25 cellular contexts compared by ENCODE assay signal in the genomic region with DNA sequence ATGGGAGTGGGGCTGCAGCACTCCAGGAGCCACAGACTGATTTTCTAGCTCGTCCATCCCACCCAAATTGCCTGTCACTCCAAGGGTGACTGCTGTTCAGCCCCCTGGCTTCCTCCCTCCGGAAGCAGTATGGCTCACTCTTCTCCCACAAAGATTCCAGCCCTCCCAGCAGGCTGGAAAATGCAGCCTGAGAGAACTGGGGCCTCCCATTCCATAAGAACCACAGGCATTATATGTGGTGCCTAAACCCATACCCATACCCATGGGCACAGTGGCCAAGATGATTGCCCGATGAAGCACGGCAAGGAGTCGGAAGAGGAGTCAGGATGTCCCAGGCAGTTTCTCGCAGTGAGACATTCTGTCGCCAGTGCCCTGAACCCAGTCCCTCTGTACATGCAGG. TPM values are rescaled to one million over a fixed set of nuclear protein-coding genes. Genes with fewer than 3 reads are reported as not detected.
DNase-seq lines count a peak whose midpoint lies in the region; ATAC-seq and TF ChIP-seq lines count a peak whose summit lies in the region.
"Had no signal": no experiment of that assay in that cellular context is flagged by ENCODE, and none has a peak within 500 bp of the region (broad histone marks: within the 10 kb centered on the region; RNA-seq: fewer than 3 reads in every experiment).

No MANE protein-coding gene starts in this region.

- H3K4me1 Mint-ChIP-seq in Caco-2 (ENCODE audit: low read depth, unreplicated experiment) (peaks cover 45% of the 10 kb centered on the region), endothelial cell (ENCODE audit: unreplicated experiment) (peaks cover 25% of the 10 kb centered on the region)
- H3K4me1 Mint-ChIP-seq: H9 had no signal

- POLR2A ChIA-PET in Caco-2 (lab: Charles Lee), result no interaction called here
- POLR2A ChIA-PET in PC-9 (lab: Charles Lee; ENCODE audit: unreplicated experiment), result interaction anchor here (0.7 kb wide), 1 partner anchor 40 kb away, joined by 3 read pairs; no protein-coding TSS in a partner anchor

- no peak for ATAC-seq in HG03354 (IDR thresholded peaks at IDR 0.05; ENCODE audit: poor library complexity, severe bottlenecking, unreplicated experiment)
- ATAC-seq in HG03571 (IDR thresholded peaks at IDR 0.05; ENCODE audit: unreplicated experiment), result no peak
- ATAC-seq: CD8-positive, alpha-beta T cell had no signal

- DNase-seq in Caco-2 (no peak), endothelial cell (ENCODE audit: low spot score) (no peak), sigmoid colon (peak; percentile 48), SIG-M5 (lab: John Stamatoyannopoulos, UW) (no peak), PC-9 (no peak)
- DNase-seq: BE2C; Calu3; CD8-positive, alpha-beta T cell; GM23248; H9; KBM-7; MM.1S; NCI-H1092; NCI-H1436; NCI-H187 treated with DMSO at 0.1 percent for 48 hours; NCI-H2107; NCI-H446 treated with DMSO at 0.1 percent for 48 hours; NCI-H69; SJCRH30 had no signal

- H3K4me1 ChIP-seq in BLaER1 (peaks cover 76% of the 10 kb centered on the region), Caco-2 (peaks cover 77% of the 10 kb centered on the region), sigmoid colon (no peaks in the 10 kb centered on the region), PC-9 (replicated peaks; ENCODE audit: insufficient read depth) (peaks cover 47% of the 10 kb centered on the region)
- H3K4me1 ChIP-seq: BE2C had no signal

- peak overlapping the region; percentile 91 for H3K4me2 ChIP-seq in BLaER1
- no peak overlapping the region for H3K4me2 ChIP-seq in PC-9

- no peak for TF ChIP-seq EP300 in sigmoid colon (IDR thresholded peaks at IDR 0.05)

- 94 to 96% methylated on average over 7 of the region's 7 CpGs for WGBS in sigmoid colon, 2 donors

- H3K36me3 ChIP-seq in BLaER1, result peaks cover 4% of the 10 kb centered on the region; the same call in 1 of the 2 replicates
- H3K36me3 ChIP-seq in Caco-2 (ENCODE audit: control insufficient read depth, insufficient read depth, low read length), result 0 out of 2 replicates have a peak, but pooled peaks cover 1% of the 10 kb centered on the region
- peaks cover 0 to 47% (median 12%) of the 10 kb centered on the region in 4 donors for H3K36me3 ChIP-seq in sigmoid colon
- H3K36me3 ChIP-seq in PC-9 (ENCODE audit: low read depth), result peaks cover 6% of the 10 kb centered on the region; the same call in 1 of the 2 replicates
- H3K36me3 ChIP-seq: BE2C, SJCRH30 had no signal

- H3K36me3 Mint-ChIP-seq in Caco-2 (ENCODE audit: insufficient read depth, unreplicated experiment) (peaks cover 54% of the 10 kb centered on the region), endothelial cell (ENCODE audit: low read depth, unreplicated experiment) (peaks cover 27% of the 10 kb centered on the region)
- H3K36me3 Mint-ChIP-seq: CD8-positive, alpha-beta T cell had no signal

- intact Hi-C loops in Caco-2 (cut with micrococcal nuclease; ENCODE audit: unreplicated experiment), result no loop called here
- intact Hi-C loops in sigmoid colon (cut with DNase I), result no loop called here
- intact Hi-C loops in PC-9 (cut with micrococcal nuclease; ENCODE audit: unreplicated experiment), result no loop called here

- peak overlapping the region; percentile 65; the same call in 1 of the 2 replicates for H3K9ac ChIP-seq in BLaER1
- H3K9ac ChIP-seq: GM23248 had no signal

- H3K4me3 Mint-ChIP-seq in Caco-2 (ENCODE audit: unreplicated experiment) (no peak overlapping the region), endothelial cell (ENCODE audit: unreplicated experiment) (peak overlapping the region; percentile 5)
- H3K4me3 Mint-ChIP-seq: CD8-positive, alpha-beta T cell; H9 had no signal

- H3F3A ChIP-seq in PC-9 (ENCODE audit: insufficient read depth, low read depth), result peaks cover 9% of the 10 kb centered on the region; the same call in 1 of the 2 replicates

- CTCF ChIA-PET in Caco-2 (lab: Charles Lee), result interaction anchor here (1.0 to 2.6 kb wide), 2 partner anchors 10 to 11 kb away, joined by 4 to 13 read pairs; no protein-coding TSS in a partner anchor
- CTCF ChIA-PET in PC-9 (lab: Charles Lee), result interaction anchor here (0.6 kb wide), 1 partner anchor 129 kb away, joined by 3 read pairs; no protein-coding TSS in a partner anchor

- BruUV-seq in Caco-2 (replicated peaks; lab: Mats Ljungman, UMichigan), result no TSS peak
- no TSS peak for BruUV-seq in PC-9 (replicated peaks; lab: Mats Ljungman, UMichigan)

- no peak for TF ChIP-seq POLR2A in sigmoid colon (IDR thresholded peaks at IDR 0.05)

- peak overlapping the region; percentile 84 for H3K27ac ChIP-seq in BLaER1
- H3K27ac ChIP-seq in sigmoid colon, result no peak overlapping the region
- no peak overlapping the region for H3K27ac ChIP-seq in PC-9
- H3K27ac ChIP-seq: GM23248, HL-60, SJCRH30 had no signal

- peak overlapping the region; percentile 38 for H3K4me3 ChIP-seq in BLaER1
- H3K4me3 ChIP-seq in Caco-2 (ENCODE audit: low read depth, low read length), result no peak overlapping the region
- H3K4me3 ChIP-seq in sigmoid colon, result no peak overlapping the region
- no peak overlapping the region for H3K4me3 ChIP-seq in PC-9
- H3K4me3 ChIP-seq: GM23248, SJCRH30 had no signal

- TF ChIP-seq CTCF in Caco-2 (IDR thresholded peaks at IDR 0.05; ENCODE audit: insufficient read depth in 1 of 2, low read depth in 1 of 2, low read length in 1 of 2, severe bottlenecking in 1 of 2, unreplicated experiment in 1 of 2) (no peak), endothelial cell (IDR thresholded peaks at IDR 0.05; ENCODE audit: unreplicated experiment) (no peak), sigmoid colon (IDR thresholded peaks at IDR 0.05) (no peak), PC-9 (conservative IDR thresholded peaks at IDR 0.05) (no peak)

- no peaks in the 10 kb centered on the region for H3K9me2 ChIP-seq in PC-9 (ENCODE audit: insufficient read depth)

- H4K20me1 ChIP-seq in BLaER1 (no peaks in the 10 kb centered on the region), PC-9 (ENCODE audit: insufficient read depth) (no peaks in the 10 kb centered on the region)

- H3K27me3 Mint-ChIP-seq in Caco-2 (ENCODE audit: insufficient read depth, unreplicated experiment), result no peaks in the 10 kb centered on the region
- H3K27me3 Mint-ChIP-seq in endothelial cell (ENCODE audit: unreplicated experiment), result peaks cover 2% of the 10 kb centered on the region

- H3K9me3 Mint-ChIP-seq in Caco-2 (ENCODE audit: unreplicated experiment), result no peaks in the 10 kb centered on the region
- H3K9me3 Mint-ChIP-seq in endothelial cell (ENCODE audit: unreplicated experiment), result no peaks in the 10 kb centered on the region
- H3K9me3 Mint-ChIP-seq: CD8-positive, alpha-beta T cell; H9 had no signal

- no peaks in the 10 kb centered on the region for H3K79me2 ChIP-seq in PC-9 (ENCODE audit: low read depth)

- H3K9me3 ChIP-seq in BLaER1, result no peaks in the 10 kb centered on the region
- no peaks in the 10 kb centered on the region for H3K9me3 ChIP-seq in Caco-2
- no peaks in the 10 kb centered on the region for H3K9me3 ChIP-seq in sigmoid colon
- H3K9me3 ChIP-seq in PC-9 (ENCODE audit: insufficient read depth, low read depth), result no peaks in the 10 kb centered on the region
- H3K9me3 ChIP-seq: BE2C, SJCRH30 had no signal

- peak overlapping the region; percentile 83 for H3K27ac Mint-ChIP-seq in Caco-2 (ENCODE audit: unreplicated experiment)
- no peak overlapping the region for H3K27ac Mint-ChIP-seq in endothelial cell (ENCODE audit: unreplicated experiment)
- H3K27ac Mint-ChIP-seq: CD8-positive, alpha-beta T cell had no signal

- H3K27me3 ChIP-seq in BLaER1, result no peaks in the 10 kb centered on the region
- no peaks in the 10 kb centered on the region for H3K27me3 ChIP-seq in Caco-2 (replicated peaks; ENCODE audit: control insufficient read depth, insufficient read depth, low read length)
- H3K27me3 ChIP-seq in sigmoid colon, result no peaks in the 10 kb centered on the region
- H3K27me3 ChIP-seq in PC-9 (ENCODE audit: insufficient read depth, low read depth), result no peaks in the 10 kb centered on the region
- H3K27me3 ChIP-seq: BE2C, SJCRH30 had no signal

- no peak overlapping the region for H2AFZ ChIP-seq in PC-9
- H2AFZ ChIP-seq: GM23248 had no signal

RNA-seq across cellular contexts. Expression of gene VILL, which starts 6.0 kb away (rescaled TPM):
- total RNA-seq in Caco-2 (2022) (11.7 and 12.2 TPM in 2 replicates), endothelial cell (ENCODE audit: unreplicated experiment) (13.7 TPM), sigmoid colon (1 to 10 TPM; 5.3 to 8.3 (median 6.6) TPM), PC-9 (2021) (14.1 and 14.7 TPM in 2 replicates)
- polyA plus RNA-seq in sigmoid colon, result 100 to 1,000 TPM in 1 of 3 donors, 10 to 100 TPM in 2; 81.7 to 175 (median 97.0) TPM

RNA-seq across cellular contexts. Expression of gene PLCD1, which starts 44.8 kb away (rescaled TPM):
- total RNA-seq in Caco-2 (2022), result 7.9 and 9.7 TPM in 2 replicates
- 22.4 TPM for total RNA-seq in endothelial cell (ENCODE audit: unreplicated experiment)
- 10 to 100 TPM; 10.3 to 22.7 (median 14.2) TPM for total RNA-seq in sigmoid colon
- polyA plus RNA-seq in sigmoid colon, result 100 to 1,000 TPM in 1 of 3 donors, 10 to 100 TPM in 2; 29.0 to 139 (median 85.9) TPM
- total RNA-seq in PC-9 (2021), result 13.5 and 19.4 TPM in 2 replicates

RNA-seq across cellular contexts. Expression of gene DLEC1, which starts 54.4 kb away (rescaled TPM):
- total RNA-seq in Caco-2 (2022) (0.11 and 0.35 TPM in 2 replicates), endothelial cell (ENCODE audit: unreplicated experiment) (0.62 TPM), sigmoid colon (under 1 TPM; 0.16 to 0.41 (median 0.32) TPM), PC-9 (2021) (0.35 and 0.45 TPM in 2 replicates)
- under 1 TPM; 0.42 to 0.60 (median 0.46) TPM for polyA plus RNA-seq in sigmoid colon
- total RNA-seq: A673, Daoy, GM23248, SJCRH30 had no signal
